In genomic region chr3:106728315-106728821, GRCh38 we compare ENCODE assay signal across 11 cellular contexts.
A peak's percentile ranks its signal among the peaks of the same experiment; 100 is the strongest.
DNase-seq lines count a peak whose midpoint lies in the region; ATAC-seq, FAIRE-seq and TF ChIP-seq lines count a peak whose summit lies in the region.
"Had no signal": no experiment of that assay in that cellular context is flagged by ENCODE, and none has a peak within 500 bp of the region (broad histone marks: within the 10 kb centered on the region; RNA-seq: fewer than 3 reads in every experiment).

No MANE protein-coding gene starts in this region.

- H2AFZ ChIP-seq in ACC112 (ENCODE audit: low read length, unreplicated experiment) (peak overlapping the region; percentile 73), H9 (ENCODE audit: low read length) (no peak overlapping the region)

- no peak overlapping the region for H2AK5ac ChIP-seq in H9 (ENCODE audit: insufficient read length, low read length)

- H2BK5ac ChIP-seq in H9 (ENCODE audit: insufficient read length, low read length) = no peak overlapping the region

- H2BK12ac ChIP-seq in H9 (ENCODE audit: insufficient read length, low read depth, low read length) = no peak overlapping the region

- no peaks in the 10 kb centered on the region for H3K9me3 Mint-ChIP-seq in H9
- H3K9me3 Mint-ChIP-seq: central memory CD8-positive, alpha-beta T cell had no signal

- H2BK15ac ChIP-seq in H9 (ENCODE audit: low read depth, low read length) = no peak overlapping the region

- FAIRE-seq in bronchial epithelial cell (lab: Jason Lieb, UNC) = no peak

- peaks cover 9 to 13% of the 10 kb centered on the region in 2 experiments for H3K4me1 Mint-ChIP-seq in H9
- H3K4me1 Mint-ChIP-seq: central memory CD8-positive, alpha-beta T cell had no signal

- H2BK120ac ChIP-seq in H9 (ENCODE audit: low read depth, low read length, poor library complexity, severe bottlenecking) = no peak overlapping the region

- H3K27ac ChIP-seq in ACC112 (ENCODE audit: low read depth, low read length) (peak overlapping the region; percentile 99), HUES64 (ENCODE audit: low read depth, low read length) (peak overlapping the region; percentile 2; the same call in 1 of the 2 replicates), H9 (ENCODE audit: insufficient read length, low read depth, low read length) (no peak overlapping the region)
- H3K27ac ChIP-seq: BLaER1 had no signal

- H3K4me3 ChIP-seq in ACC112 (ENCODE audit: low read depth, low read length) = peak overlapping the region; percentile 65
- H3K4me3 ChIP-seq in HUES64 (ENCODE audit: low read length) = no peak overlapping the region
- H3K4me3 ChIP-seq in bronchial epithelial cell (ENCODE audit: low read depth, low read length) = no peak overlapping the region
- H3K4me3 ChIP-seq: BLaER1 had no signal

- H3K36me3 ChIP-seq in ACC112 (ENCODE audit: insufficient read depth, low read length) (no peaks in the 10 kb centered on the region), HUES64 (ENCODE audit: insufficient read depth, low read length) (no peaks in the 10 kb centered on the region), bronchial epithelial cell (ENCODE audit: control insufficient read depth, insufficient read depth, low read length) (no peaks in the 10 kb centered on the region)
- H3K36me3 ChIP-seq: BLaER1 had no signal

- H3K56ac ChIP-seq in H9 (ENCODE audit: insufficient read length, low read depth, low read length) = no peak overlapping the region

- no peak overlapping the region for H2BK20ac ChIP-seq in H9 (ENCODE audit: low read depth, low read length, poor library complexity, severe bottlenecking)

- H3K4me3 Mint-ChIP-seq in H9 = no peak overlapping the region
- H3K4me3 Mint-ChIP-seq: central memory CD8-positive, alpha-beta T cell had no signal

- 82% methylated on average over 5 of the region's 5 CpGs for WGBS in HUES64
- WGBS in H9 (ENCODE audit: extremely low coverage, insufficient read length, low lambda C conversion rate) = no CpG with 5 or more reads among the region's 5 CpGs

- H3T11ph ChIP-seq in H9 (ENCODE audit: low read length) = no peak overlapping the region

- H3K23ac ChIP-seq in H9 (ENCODE audit: insufficient read length, low read depth, low read length) = no peak overlapping the region

- H4K91ac ChIP-seq in H9 (ENCODE audit: insufficient read length, low read depth, low read length) = no peak overlapping the region

- no peaks in the 10 kb centered on the region for H3K27me3 Mint-ChIP-seq in H9 (ENCODE audit: low read depth)

- no peaks in the 10 kb centered on the region for H3K79me2 ChIP-seq in ACC112 (ENCODE audit: control insufficient read depth, insufficient read depth, low read length, unreplicated experiment)
- H3K79me2 ChIP-seq in H9 (ENCODE audit: insufficient read depth, low read length) = no peaks in the 10 kb centered on the region

- ATAC-seq in HG02973 (IDR thresholded peaks at IDR 0.05; ENCODE audit: unreplicated experiment) (no peak), GM18907 (IDR thresholded peaks at IDR 0.05; ENCODE audit: unreplicated experiment) (no peak), HG02588 (IDR thresholded peaks at IDR 0.05; ENCODE audit: unreplicated experiment) (no peak)

- DNase-seq in bronchial epithelial cell (ENCODE audit: low read depth) (peak; percentile 98), kidney glomerular epithelial cell (lab: John Stamatoyannopoulos, UW) (peak; percentile 99), H9 (no peak)
- DNase-seq: activated CD4-positive, alpha-beta T cell treated with anti-CD3 and anti-CD28 coated beads, Interleukin-2, amount 50 U/mL, for 1 hour had no signal

- no peak overlapping the region for H3K4me2 ChIP-seq in H9 (ENCODE audit: insufficient read depth, insufficient read length, low read length)
- H3K4me2 ChIP-seq: BLaER1 had no signal

- H3K9ac ChIP-seq in HUES64 (ENCODE audit: low read depth, low read length) (no peak overlapping the region), H9 (ENCODE audit: extremely low read depth, insufficient read length, low read length) (no peak overlapping the region)
- H3K9ac ChIP-seq: BLaER1 had no signal

- H3K27ac Mint-ChIP-seq in H9 = peak overlapping the region in 1 of 3 experiments; percentile 3; a peak in 2 of 7 replicates

- no peak overlapping the region for H4K8ac ChIP-seq in H9 (replicated peaks; ENCODE audit: insufficient read length, low read depth, low read length)

- TF ChIP-seq CTCF in bronchial epithelial cell (IDR thresholded peaks at IDR 0.05; ENCODE audit: insufficient read depth, low read length, severe bottlenecking) = no peak
- no peak for TF ChIP-seq CTCF in H9 (conservative IDR thresholded peaks at IDR 0.05)

- no peaks in the 10 kb centered on the region for H3K9me3 ChIP-seq in HUES64 (ENCODE audit: insufficient read depth, low read depth, low read length)
- H3K9me3 ChIP-seq in H9 (ENCODE audit: control insufficient read depth, low read depth, low read length) = no peaks in the 10 kb centered on the region
- H3K9me3 ChIP-seq: BLaER1 had no signal

- H3K4me1 ChIP-seq in ACC112 (ENCODE audit: control insufficient read depth, insufficient read depth, low read length, unreplicated experiment) = peaks cover 56% of the 10 kb centered on the region
- peaks cover 9% of the 10 kb centered on the region for H3K4me1 ChIP-seq in HUES64 (ENCODE audit: insufficient read depth, low read length)
- no peaks in the 10 kb centered on the region for H3K4me1 ChIP-seq in H9 (ENCODE audit: insufficient read depth, low read length)
- H3K4me1 ChIP-seq: BLaER1 had no signal

- H3K79me1 ChIP-seq in H9 (ENCODE audit: insufficient read depth, low read depth, low read length, poor library complexity, severe bottlenecking) = no peaks in the 10 kb centered on the region

- no peaks in the 10 kb centered on the region for H4K20me1 ChIP-seq in H9 (ENCODE audit: control insufficient read depth, insufficient read depth, insufficient read length)
- H4K20me1 ChIP-seq: BLaER1 had no signal

- H3K14ac ChIP-seq in H9 (ENCODE audit: insufficient read depth, low read length) = no peak overlapping the region

- H3K27me3 ChIP-seq in ACC112 (ENCODE audit: insufficient read depth, low read length) (no peaks in the 10 kb centered on the region), HUES64 (ENCODE audit: insufficient read depth, low read length) (no peaks in the 10 kb centered on the region), bronchial epithelial cell (ENCODE audit: control insufficient read depth, insufficient read depth, low read length) (no peaks in the 10 kb centered on the region), H9 (ENCODE audit: insufficient read depth, low read length) (no peaks in the 10 kb centered on the region)
- H3K27me3 ChIP-seq: BLaER1 had no signal

- no peaks in the 10 kb centered on the region for H3K23me2 ChIP-seq in H9 (ENCODE audit: insufficient read length, low read depth, low read length, poor library complexity, severe bottlenecking)

- no peak overlapping the region for H3K18ac ChIP-seq in H9 (ENCODE audit: insufficient read length, low read depth, low read length)

- H3K4ac ChIP-seq in H9 (ENCODE audit: low read depth, low read length) = no peak overlapping the region

- no peaks in the 10 kb centered on the region for H3K36me3 Mint-ChIP-seq in H9 (ENCODE audit: insufficient read depth in 1 of 3, low read depth in 3 of 3)

- no peak overlapping the region for H4K5ac ChIP-seq in H9 (ENCODE audit: insufficient read length, low read depth, low read length)
